Comparison of ENCODE assay signal across 8 cellular contexts in the genomic region with DNA sequence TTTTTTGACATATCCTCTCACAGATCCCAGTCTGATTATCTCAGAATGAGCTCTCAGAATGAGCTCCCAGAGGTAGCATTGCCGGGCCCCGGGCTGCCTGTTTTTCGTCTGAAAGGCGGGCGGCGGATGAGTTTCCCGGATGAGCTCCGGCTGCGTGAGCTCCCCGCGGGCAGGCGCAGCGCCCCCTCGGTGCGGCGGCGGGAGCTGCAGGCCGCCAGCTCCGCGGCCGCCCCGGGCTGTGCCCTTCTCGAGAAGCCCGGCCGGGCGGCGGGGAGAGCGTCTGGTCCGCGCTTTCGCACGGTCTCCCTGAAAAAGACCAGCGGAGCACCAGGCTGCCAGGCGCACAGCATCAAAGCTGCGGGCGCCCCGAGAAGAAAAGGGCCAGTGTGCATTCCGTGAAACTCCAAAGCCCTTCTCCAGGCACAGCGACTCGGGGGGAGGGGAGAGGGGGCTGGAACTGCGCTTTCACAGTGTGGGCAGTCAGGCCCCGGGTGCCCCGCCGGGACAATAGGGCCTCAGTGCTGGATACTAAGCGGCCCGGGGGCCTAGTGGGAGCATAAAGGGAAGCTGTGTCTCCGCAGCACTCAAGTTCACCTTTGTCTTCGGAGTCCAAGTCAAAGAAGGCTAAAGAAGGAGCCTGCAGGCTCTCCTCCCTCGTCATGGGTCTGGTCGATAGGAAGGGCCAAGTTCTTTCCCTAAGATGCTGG. TPM values are rescaled to one million over a fixed set of nuclear protein-coding genes. Genes with fewer than 3 reads are reported as not detected.
DNase-seq lines count a peak whose midpoint lies in the region; ATAC-seq and TF ChIP-seq lines count a peak whose summit lies in the region.

No MANE protein-coding gene starts in this region.

- CTCF ChIA-PET in CD4-positive, alpha-beta memory T cell (lab: Charles Lee; ENCODE audit: partially characterized antibody), result interaction anchor here (0.6 to 6.5 kb wide), 40 partner anchors 10 to 634 kb away, joined by 3 to 68 read pairs (median 4); a partner anchor contains a TSS

- no peaks in the 10 kb centered on the region for H3K27me3 ChIP-seq in CD4-positive, alpha-beta memory T cell (ENCODE audit: insufficient read depth, low read length)
- H3K27me3 ChIP-seq in HL-60 (ENCODE audit: insufficient read depth, poor library complexity, severe bottlenecking) (no peaks in the 10 kb centered on the region), NT2/D1 (ENCODE audit: insufficient read depth, insufficient read length) (no peaks in the 10 kb centered on the region)

- peak; percentile 54 for TF ChIP-seq CTCF in HL-60 (IDR thresholded peaks at IDR 0.05; ENCODE audit: insufficient read depth, low read length)

- no peak overlapping the region for H3K27ac ChIP-seq in CD4-positive, alpha-beta memory T cell (ENCODE audit: low read depth, low read length)
- H3K27ac ChIP-seq in HL-60 (replicated peaks), result no peak overlapping the region
- H3K27ac ChIP-seq in epithelial cell of prostate, result no peak overlapping the region

- peaks cover 9% of the 10 kb centered on the region for H3K4me1 ChIP-seq in CD4-positive, alpha-beta memory T cell (ENCODE audit: insufficient read depth, low read length)
- peaks cover 2% of the 10 kb centered on the region for H3K4me1 ChIP-seq in NT2/D1 (ENCODE audit: insufficient read depth, insufficient read length)

- H3K4me3 ChIP-seq in CD4-positive, alpha-beta memory T cell (ENCODE audit: low read length in 2 of 2), result peak overlapping the region in 1 of 2 donors; percentile 28
- peak overlapping the region; percentile 44 for H3K4me3 ChIP-seq in HL-60 (replicated peaks; ENCODE audit: insufficient read depth, low read length)
- H3K4me3 ChIP-seq in NT2/D1 (ENCODE audit: insufficient read length, low read depth), result peak overlapping the region; percentile 32

- intact Hi-C loops in CD4-positive, alpha-beta memory T cell (cut with micrococcal nuclease), result loop anchor here (1.0 to 2.0 kb wide), 2 partner anchors 71 to 114 kb away; a partner anchor contains a TSS

- H3K9ac ChIP-seq in NT2/D1 (ENCODE audit: insufficient read length, low read depth), result peak overlapping the region; percentile 74

- peaks cover 0 to 9% (median 3%) of the 10 kb centered on the region in 4 donors for H3K4me1 Mint-ChIP-seq in CD4-positive, alpha-beta memory T cell

- peak overlapping the region; percentile 40 to 76 (median 68) for H3K4me3 Mint-ChIP-seq in CD4-positive, alpha-beta memory T cell

- H3K36me3 Mint-ChIP-seq in CD4-positive, alpha-beta memory T cell, result no peaks in the 10 kb centered on the region

- H3K27me3 Mint-ChIP-seq in CD4-positive, alpha-beta memory T cell, result peaks cover 10 to 27% of the 10 kb centered on the region in 2 donors

- DNase-seq in CD4-positive, alpha-beta memory T cell, result peak; percentile 60 to 74 (median 69)
- DNase-seq in HL-60 (ENCODE audit: low read depth in 1 of 2, low spot score in 1 of 2) (peak; percentile 32 to 77), NT2/D1 (ENCODE audit: low read depth, low spot score) (peak; percentile 57), activated T-cell treated with anti-CD3 and anti-CD28 coated beads for 1 hour (ENCODE audit: low read depth) (peak; percentile 58), epithelial cell of prostate (ENCODE audit: low read depth, low spot score) (peak; percentile 6), mucosa of gallbladder (ENCODE audit: low spot score) (peak; percentile 76)
- peak; percentile 16 to 52 for DNase-seq in stimulated activated CD8-positive, alpha-beta memory T cell treated with anti-CD3 and anti-CD28 coated beads, Interleukin-4, amount 100 ng/mL, for 1 hour (ENCODE audit: low read depth in 2 of 2, low spot score in 1 of 2)

- no peaks in the 10 kb centered on the region for H3K9me3 Mint-ChIP-seq in CD4-positive, alpha-beta memory T cell

- ATAC-seq in GM19463 (IDR thresholded peaks at IDR 0.05; ENCODE audit: unreplicated experiment), result peak; percentile 97

- no peak overlapping the region for H3K27ac Mint-ChIP-seq in CD4-positive, alpha-beta memory T cell

- POLR2A ChIA-PET in CD4-positive, alpha-beta memory T cell (lab: Charles Lee; ENCODE audit: partially characterized antibody), result interaction anchor here (0.9 to 1.5 kb wide), 4 partner anchors 11 to 180 kb away, joined by 3 to 7 read pairs (median 4); a partner anchor contains a TSS

- no peaks in the 10 kb centered on the region for H3K36me3 ChIP-seq in CD4-positive, alpha-beta memory T cell (ENCODE audit: insufficient read depth, low read length)
- no peaks in the 10 kb centered on the region for H3K36me3 ChIP-seq in NT2/D1 (ENCODE audit: insufficient read depth, insufficient read length, low read length)

- H3K9me3 ChIP-seq in CD4-positive, alpha-beta memory T cell (ENCODE audit: control insufficient read depth in 1 of 2, low read length in 2 of 2), result no peaks in the 10 kb centered on the region
- H3K9me3 ChIP-seq in NT2/D1 (ENCODE audit: insufficient read depth, low read length), result no peaks in the 10 kb centered on the region

RNA-seq across cellular contexts. Expression of a gene that starts 12.1 kb away (rescaled TPM):
- under 1 TPM; 0.28 to 0.29 TPM for total RNA-seq in CD4-positive, alpha-beta memory T cell
- not detected for polyA plus RNA-seq in CD4-positive, alpha-beta memory T cell
- 3.7 TPM for total RNA-seq in mucosa of gallbladder

Comparison
In these comparisons a context has a peak if more than half of its experiments do, and no peak if none do; other contexts are left out.
1. DNase-seq: peak in every context shown above with its lines; median percentile 76 in mucosa of gallbladder; 69 in CD4-positive, alpha-beta memory T cell; 58 in activated T-cell treated with anti-CD3 and anti-CD28 coated beads for 1 hour; 57 in NT2/D1; 54 in HL-60; 34 in stimulated activated CD8-positive, alpha-beta memory T cell treated with anti-CD3 and anti-CD28 coated beads, Interleukin-4, amount 100 ng/mL, for 1 hour; 6 in epithelial cell of prostate.